Comparison of ENCODE assay signal across 15 cellular contexts in genomic region chr11:46331653-46331984, GRCh38. TPM values are rescaled to one million over a fixed set of nuclear protein-coding genes. Genes with fewer than 3 reads are reported as not detected.
A peak's percentile ranks its signal among the peaks of the same experiment; 100 is the strongest.
DNase-seq lines count a peak whose midpoint lies in the region; ATAC-seq and TF ChIP-seq lines count a peak whose summit lies in the region.
"Had no signal": no experiment of that assay in that cellular context is flagged by ENCODE, and none has a peak within 500 bp of the region (broad histone marks: within the 10 kb centered on the region; RNA-seq: fewer than 3 reads in every experiment).

No MANE protein-coding gene starts in this region.

- no peaks in the 10 kb centered on the region for H3K36me3 ChIP-seq in transverse colon
- H3K36me3 ChIP-seq: pancreas had no signal

- 94 to 100% methylated on average over 1 of the region's 1 CpG for WGBS in transverse colon (ENCODE audit: low coverage in 1 of 2), 2 donors

- intact Hi-C loops in transverse colon (cut with DNase I; ENCODE audit: low total_unique reads) = no loop called here

- CTCF ChIA-PET in WTC11 (lab: Charles Lee) = interaction anchor here (1.1 to 3.5 kb wide), 9 partner anchors 8 to 89 kb away, joined by 3 to 25 read pairs (median 7); no protein-coding TSS in a partner anchor

- no peak for TF ChIP-seq POLR2A in transverse colon (IDR thresholded peaks at IDR 0.05)

- peaks cover 67% of the 10 kb centered on the region for H3K27me3 ChIP-seq in transverse colon

- POLR2A ChIA-PET in WTC11 (lab: Charles Lee) = interaction anchor here (0.7 to 1.2 kb wide), 2 partner anchors 35 to 92 kb away, joined by 3 to 4 read pairs; no protein-coding TSS in a partner anchor

- no peak overlapping the region for H3K27ac Mint-ChIP-seq in activated T-cell treated with anti-CD3 and anti-CD28 coated beads, Interleukin-2, amount 50 U/mL, for 72 hours
- H3K27ac Mint-ChIP-seq in WTC11 (no peak overlapping the region), progenitor cell of endocrine pancreas (no peak overlapping the region)
- no peak overlapping the region for H3K27ac Mint-ChIP-seq in effector memory CD8-positive, alpha-beta T cell

- peak overlapping the region; percentile 66 to 73 for H3K4me3 Mint-ChIP-seq in activated T-cell treated with anti-CD3 and anti-CD28 coated beads, Interleukin-2, amount 50 U/mL, for 72 hours
- H3K4me3 Mint-ChIP-seq in WTC11 = peak overlapping the region; percentile 69
- H3K4me3 Mint-ChIP-seq in effector memory CD8-positive, alpha-beta T cell = peak overlapping the region; percentile 29 to 68
- H3K4me3 Mint-ChIP-seq in progenitor cell of endocrine pancreas (ENCODE audit: low read depth) = peak overlapping the region; percentile 12

- no peak overlapping the region for H3K27ac ChIP-seq in transverse colon
- H3K27ac ChIP-seq: pancreas had no signal

- TF ChIP-seq CTCF in WTC11 (IDR thresholded peaks at IDR 0.05) (no peak), progenitor cell of endocrine pancreas (IDR thresholded peaks at IDR 0.05; ENCODE audit: unreplicated experiment) (no peak), transverse colon (IDR thresholded peaks at IDR 0.05) (no peak)

- no peaks in the 10 kb centered on the region for H3K9me3 ChIP-seq in transverse colon
- H3K9me3 ChIP-seq: pancreas, SK-N-SH had no signal

- H3K4me1 Mint-ChIP-seq in activated T-cell treated with anti-CD3 and anti-CD28 coated beads, Interleukin-2, amount 50 U/mL, for 72 hours (ENCODE audit: low read depth) = peaks cover 64% of the 10 kb centered on the region
- H3K4me1 Mint-ChIP-seq in WTC11 (peaks cover 60% of the 10 kb centered on the region), progenitor cell of endocrine pancreas (ENCODE audit: low read depth) (peaks cover 6% of the 10 kb centered on the region)
- H3K4me1 Mint-ChIP-seq in effector memory CD8-positive, alpha-beta T cell (ENCODE audit: low read depth in 2 of 2) = peaks cover 13 to 25% of the 10 kb centered on the region in 2 donors

- H3K36me3 Mint-ChIP-seq in activated T-cell treated with anti-CD3 and anti-CD28 coated beads, Interleukin-2, amount 50 U/mL, for 72 hours (ENCODE audit: insufficient read depth in 2 of 2) = peaks cover 0 to 3% of the 10 kb centered on the region in 2 donors
- H3K36me3 Mint-ChIP-seq in WTC11 (no peaks in the 10 kb centered on the region), progenitor cell of endocrine pancreas (ENCODE audit: insufficient read depth) (no peaks in the 10 kb centered on the region)
- no peaks in the 10 kb centered on the region for H3K36me3 Mint-ChIP-seq in effector memory CD8-positive, alpha-beta T cell (ENCODE audit: insufficient read depth)

- H3K4me3 ChIP-seq in transverse colon = no peak overlapping the region
- H3K4me3 ChIP-seq: pancreas had no signal

- no peaks in the 10 kb centered on the region for H3K9me3 Mint-ChIP-seq in activated T-cell treated with anti-CD3 and anti-CD28 coated beads, Interleukin-2, amount 50 U/mL, for 72 hours
- H3K9me3 Mint-ChIP-seq in WTC11 = no peaks in the 10 kb centered on the region
- no peaks in the 10 kb centered on the region for H3K9me3 Mint-ChIP-seq in effector memory CD8-positive, alpha-beta T cell
- H3K9me3 Mint-ChIP-seq in progenitor cell of endocrine pancreas (ENCODE audit: low read depth) = no peaks in the 10 kb centered on the region

- no peak for TF ChIP-seq EP300 in transverse colon (IDR thresholded peaks at IDR 0.05; ENCODE audit: low read depth)

- in situ Hi-C loops in transverse colon (cut with MboI; ENCODE audit: low pct_ligation_motif_present in 1 of 4, low pct_unique_long_range_greater_than_20kb in 1 of 4, low sequenced_read_pairs in 3 of 4) = no loop called here

- peaks cover 8% of the 10 kb centered on the region for H3K27me3 Mint-ChIP-seq in activated T-cell treated with anti-CD3 and anti-CD28 coated beads, Interleukin-2, amount 50 U/mL, for 72 hours (ENCODE audit: low read depth)
- H3K27me3 Mint-ChIP-seq in WTC11 (ENCODE audit: low read depth) (peaks cover 61% of the 10 kb centered on the region), progenitor cell of endocrine pancreas (peaks cover 70% of the 10 kb centered on the region)
- peaks cover 57 to 96% of the 10 kb centered on the region in 2 donors for H3K27me3 Mint-ChIP-seq in effector memory CD8-positive, alpha-beta T cell

- peaks cover 8 to 21% (median 15%) of the 10 kb centered on the region in 4 donors for H3K4me1 ChIP-seq in transverse colon

- DNase-seq in activated T-cell treated with anti-CD3 and anti-CD28 coated beads, Interleukin-2, amount 50 U/mL, for 72 hours = no peak
- DNase-seq in activated T-cell treated with anti-CD3 and anti-CD28 coated beads, Interleukin-2, amount 50 U/mL, for 48 hours = no peak
- DNase-seq in WTC11 (ENCODE audit: low spot score) = no peak
- no peak for DNase-seq in effector memory CD8-positive, alpha-beta T cell
- no peak for DNase-seq in progenitor cell of endocrine pancreas (ENCODE audit: low spot score, unreplicated experiment)
- DNase-seq in iPS-NIHi7 (ENCODE audit: extremely low spot score) = no peak
- no peak for DNase-seq in transverse colon
- DNase-seq in GM19240 (ENCODE audit: insufficient read length, low spot score) = no peak
- DNase-seq: cortex of kidney, head of caudate nucleus, NCI-H2081 treated with DMSO at 0.1 percent for 48 hours, pancreas, SK-N-SH had no signal

- ATAC-seq in activated T-cell treated with anti-CD3 and anti-CD28 coated beads, Interleukin-2, amount 50 U/mL, for 72 hours (replicated peaks in 1 of 2) = no peak
- no peak for ATAC-seq in WTC11
- ATAC-seq in effector memory CD8-positive, alpha-beta T cell (replicated peaks) = no peak
- ATAC-seq: Panc1 had no signal

TF ChIP-seq in WTC11, 78 proteins besides CTCF, POLR2A, EP300 and RAD21 (continues in another document):
- TF ChIP-seq JAZF1 (CRISPR knock-in tag; IDR thresholded peaks at IDR 0.05) (no peak), GRHL2 (CRISPR knock-in tag; IDR thresholded peaks at IDR 0.05; ENCODE audit: insufficient replicate concordance, severe bottlenecking) (no peak), NFE2L1 (CRISPR knock-in tag; IDR thresholded peaks at IDR 0.05) (no peak), ZNF121 (CRISPR knock-in tag; IDR thresholded peaks at IDR 0.05) (no peak), FOXK1 (CRISPR knock-in tag; IDR thresholded peaks at IDR 0.05) (no peak), SMAD3 (CRISPR knock-in tag; IDR thresholded peaks at IDR 0.05; ENCODE audit: borderline replicate concordance) (no peak), GABPB1 (CRISPR knock-in tag; IDR thresholded peaks at IDR 0.05) (no peak), ZNF232 (CRISPR knock-in tag; IDR thresholded peaks at IDR 0.05) (no peak)
- TF ChIP-seq, protein P1, sequence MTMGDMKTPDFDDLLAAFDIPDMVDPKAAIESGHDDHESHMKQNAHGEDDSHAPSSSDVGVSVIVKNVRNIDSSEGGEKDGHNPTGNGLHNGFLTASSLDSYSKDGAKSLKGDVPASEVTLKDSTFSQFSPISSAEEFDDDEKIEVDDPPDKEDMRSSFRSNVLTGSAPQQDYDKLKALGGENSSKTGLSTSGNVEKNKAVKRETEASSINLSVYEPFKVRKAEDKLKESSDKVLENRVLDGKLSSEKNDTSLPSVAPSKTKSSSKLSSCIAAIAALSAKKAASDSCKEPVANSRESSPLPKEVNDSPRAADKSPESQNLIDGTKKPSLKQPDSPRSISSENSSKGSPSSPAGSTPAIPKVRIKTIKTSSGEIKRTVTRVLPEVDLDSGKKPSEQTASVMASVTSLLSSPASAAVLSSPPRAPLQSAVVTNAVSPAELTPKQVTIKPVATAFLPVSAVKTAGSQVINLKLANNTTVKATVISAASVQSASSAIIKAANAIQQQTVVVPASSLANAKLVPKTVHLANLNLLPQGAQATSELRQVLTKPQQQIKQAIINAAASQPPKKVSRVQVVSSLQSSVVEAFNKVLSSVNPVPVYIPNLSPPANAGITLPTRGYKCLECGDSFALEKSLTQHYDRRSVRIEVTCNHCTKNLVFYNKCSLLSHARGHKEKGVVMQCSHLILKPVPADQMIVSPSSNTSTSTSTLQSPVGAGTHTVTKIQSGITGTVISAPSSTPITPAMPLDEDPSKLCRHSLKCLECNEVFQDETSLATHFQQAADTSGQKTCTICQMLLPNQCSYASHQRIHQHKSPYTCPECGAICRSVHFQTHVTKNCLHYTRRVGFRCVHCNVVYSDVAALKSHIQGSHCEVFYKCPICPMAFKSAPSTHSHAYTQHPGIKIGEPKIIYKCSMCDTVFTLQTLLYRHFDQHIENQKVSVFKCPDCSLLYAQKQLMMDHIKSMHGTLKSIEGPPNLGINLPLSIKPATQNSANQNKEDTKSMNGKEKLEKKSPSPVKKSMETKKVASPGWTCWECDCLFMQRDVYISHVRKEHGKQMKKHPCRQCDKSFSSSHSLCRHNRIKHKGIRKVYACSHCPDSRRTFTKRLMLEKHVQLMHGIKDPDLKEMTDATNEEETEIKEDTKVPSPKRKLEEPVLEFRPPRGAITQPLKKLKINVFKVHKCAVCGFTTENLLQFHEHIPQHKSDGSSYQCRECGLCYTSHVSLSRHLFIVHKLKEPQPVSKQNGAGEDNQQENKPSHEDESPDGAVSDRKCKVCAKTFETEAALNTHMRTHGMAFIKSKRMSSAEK (CRISPR knock-in tag; IDR thresholded peaks at IDR 0.05; ENCODE audit: borderline replicate concordance) = no peak

RNA-seq across cellular contexts. Expression of gene DGKZ, which starts 15.6 kb away (rescaled TPM):
- 10 to 100 TPM; 84.2 to 94.0 TPM for total RNA-seq in activated T-cell treated with anti-CD3 and anti-CD28 coated beads, Interleukin-2, amount 50 U/mL, for 72 hours
- total RNA-seq in WTC11 (2021) (107 to 139 TPM (median 115 TPM) in 3 replicates), progenitor cell of endocrine pancreas (55.1 and 58.3 TPM in 2 replicates), transverse colon (100 to 1,000 TPM in 1 of 4 donors, 10 to 100 TPM in 3; 56.4 to 105 (median 67.7) TPM)

RNA-seq across cellular contexts. Expression of gene MDK, which starts 49.9 kb away (rescaled TPM):
- total RNA-seq in activated T-cell treated with anti-CD3 and anti-CD28 coated beads, Interleukin-2, amount 50 U/mL, for 72 hours = 10 to 100 TPM; 11.9 to 12.8 TPM
- total RNA-seq in WTC11 (2021) (560 to 611 TPM (median 602 TPM) in 3 replicates), progenitor cell of endocrine pancreas (1,921 and 2,040 TPM in 2 replicates), transverse colon (100 to 1,000 TPM in 3 of 4 donors, 10 to 100 TPM in 1; 34.4 to 309 (median 180) TPM)

RNA-seq across cellular contexts. Expression of gene CREB3L1, which starts 54.2 kb away (rescaled TPM):
- total RNA-seq in activated T-cell treated with anti-CD3 and anti-CD28 coated beads, Interleukin-2, amount 50 U/mL, for 72 hours = not detected
- total RNA-seq in WTC11 (2021) = 10.9 to 12.6 TPM (median 11.4 TPM) in 3 replicates
- total RNA-seq in progenitor cell of endocrine pancreas = 9.5 and 9.6 TPM in 2 replicates
- total RNA-seq in transverse colon = 10 to 100 TPM; 35.8 to 50.7 (median 41.6) TPM

RNA-seq across cellular contexts. Expression of gene CHRM4, which starts 60.0 kb away (rescaled TPM):
- total RNA-seq in activated T-cell treated with anti-CD3 and anti-CD28 coated beads, Interleukin-2, amount 50 U/mL, for 72 hours = under 1 TPM; 0.26 to 0.63 TPM
- total RNA-seq in WTC11 (2021) = 0.62 to 0.85 TPM (median 0.62 TPM) in 3 replicates
- 0.51 and 0.81 TPM in 2 replicates for total RNA-seq in progenitor cell of endocrine pancreas
- 1 to 10 TPM in 1 of 4 donors, under 1 TPM in 1, not detected in 2; 0.82 to 3.3 TPM for total RNA-seq in transverse colon
- total RNA-seq: mesenteric fat pad had no signal

Comparison
In these comparisons a context has a peak if more than half of its experiments do, and no peak if none do; other contexts are left out.
1. H3K4me3 Mint-ChIP-seq: peak in every context shown above with its lines; median percentile 70 in activated T-cell treated with anti-CD3 and anti-CD28 coated beads, Interleukin-2, amount 50 U/mL, for 72 hours; 69 in WTC11; 48 in effector memory CD8-positive, alpha-beta T cell; 12 in progenitor cell of endocrine pancreas.